2 cellular contexts compared by ENCODE assay signal in the genomic region with DNA sequence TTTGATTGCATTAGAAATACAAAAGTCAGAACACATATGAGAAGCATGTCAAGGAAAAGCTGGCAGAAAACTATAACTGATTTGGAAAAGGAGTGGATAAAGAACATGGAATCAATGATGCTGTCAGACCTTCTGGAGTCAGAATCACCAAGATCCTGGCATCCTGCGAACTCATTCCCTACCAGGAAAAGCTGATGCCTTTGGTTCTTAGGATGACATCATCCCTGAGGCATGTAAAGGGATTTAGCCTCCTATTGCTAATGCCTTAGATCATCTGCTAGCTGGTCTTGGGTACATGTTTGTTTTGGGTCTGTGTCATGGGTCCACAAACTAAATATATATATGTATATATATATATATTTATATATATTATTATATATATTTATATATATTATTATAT.
TF ChIP-seq lines count a peak whose summit lies in the region.

No MANE protein-coding gene starts in this region.

TF ChIP-seq in A549, 52 proteins besides CTCF, POLR2A, EP300 and RAD21 (continued from another document):
- TF ChIP-seq NFE2L2 (conservative IDR thresholded peaks at IDR 0.05; ENCODE audit: low read length), result no peak
- TF ChIP-seq, protein P1, sequence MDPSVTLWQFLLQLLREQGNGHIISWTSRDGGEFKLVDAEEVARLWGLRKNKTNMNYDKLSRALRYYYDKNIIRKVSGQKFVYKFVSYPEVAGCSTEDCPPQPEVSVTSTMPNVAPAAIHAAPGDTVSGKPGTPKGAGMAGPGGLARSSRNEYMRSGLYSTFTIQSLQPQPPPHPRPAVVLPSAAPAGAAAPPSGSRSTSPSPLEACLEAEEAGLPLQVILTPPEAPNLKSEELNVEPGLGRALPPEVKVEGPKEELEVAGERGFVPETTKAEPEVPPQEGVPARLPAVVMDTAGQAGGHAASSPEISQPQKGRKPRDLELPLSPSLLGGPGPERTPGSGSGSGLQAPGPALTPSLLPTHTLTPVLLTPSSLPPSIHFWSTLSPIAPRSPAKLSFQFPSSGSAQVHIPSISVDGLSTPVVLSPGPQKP (IDR thresholded peaks at IDR 0.05; ENCODE audit: low read depth, low read length), result no peak
- TF ChIP-seq JUNB (IDR thresholded peaks at IDR 0.05), result no peak
- no peak for TF ChIP-seq HDAC2 (IDR thresholded peaks at IDR 0.05)
- TF ChIP-seq, protein P2, sequence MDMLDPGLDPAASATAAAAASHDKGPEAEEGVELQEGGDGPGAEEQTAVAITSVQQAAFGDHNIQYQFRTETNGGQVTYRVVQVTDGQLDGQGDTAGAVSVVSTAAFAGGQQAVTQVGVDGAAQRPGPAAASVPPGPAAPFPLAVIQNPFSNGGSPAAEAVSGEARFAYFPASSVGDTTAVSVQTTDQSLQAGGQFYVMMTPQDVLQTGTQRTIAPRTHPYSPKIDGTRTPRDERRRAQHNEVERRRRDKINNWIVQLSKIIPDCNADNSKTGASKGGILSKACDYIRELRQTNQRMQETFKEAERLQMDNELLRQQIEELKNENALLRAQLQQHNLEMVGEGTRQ (IDR thresholded peaks at IDR 0.05), result no peak
- no peak for TF ChIP-seq HOXB13 (CRISPR knock-in tag; IDR thresholded peaks at IDR 0.05; ENCODE audit: low read depth)
- TF ChIP-seq KDM1A (IDR thresholded peaks at IDR 0.05; ENCODE audit: low read depth), result no peak
- no peak for TF ChIP-seq GATA3 (IDR thresholded peaks at IDR 0.05; ENCODE audit: borderline replicate concordance)
- TF ChIP-seq HOXA7 (CRISPR knock-in tag; IDR thresholded peaks at IDR 0.05), result no peak

TF ChIP-seq in HCT116, 20 proteins besides CTCF, POLR2A, EP300 and RAD21 (continued from another document):
- TF ChIP-seq, protein P3, sequence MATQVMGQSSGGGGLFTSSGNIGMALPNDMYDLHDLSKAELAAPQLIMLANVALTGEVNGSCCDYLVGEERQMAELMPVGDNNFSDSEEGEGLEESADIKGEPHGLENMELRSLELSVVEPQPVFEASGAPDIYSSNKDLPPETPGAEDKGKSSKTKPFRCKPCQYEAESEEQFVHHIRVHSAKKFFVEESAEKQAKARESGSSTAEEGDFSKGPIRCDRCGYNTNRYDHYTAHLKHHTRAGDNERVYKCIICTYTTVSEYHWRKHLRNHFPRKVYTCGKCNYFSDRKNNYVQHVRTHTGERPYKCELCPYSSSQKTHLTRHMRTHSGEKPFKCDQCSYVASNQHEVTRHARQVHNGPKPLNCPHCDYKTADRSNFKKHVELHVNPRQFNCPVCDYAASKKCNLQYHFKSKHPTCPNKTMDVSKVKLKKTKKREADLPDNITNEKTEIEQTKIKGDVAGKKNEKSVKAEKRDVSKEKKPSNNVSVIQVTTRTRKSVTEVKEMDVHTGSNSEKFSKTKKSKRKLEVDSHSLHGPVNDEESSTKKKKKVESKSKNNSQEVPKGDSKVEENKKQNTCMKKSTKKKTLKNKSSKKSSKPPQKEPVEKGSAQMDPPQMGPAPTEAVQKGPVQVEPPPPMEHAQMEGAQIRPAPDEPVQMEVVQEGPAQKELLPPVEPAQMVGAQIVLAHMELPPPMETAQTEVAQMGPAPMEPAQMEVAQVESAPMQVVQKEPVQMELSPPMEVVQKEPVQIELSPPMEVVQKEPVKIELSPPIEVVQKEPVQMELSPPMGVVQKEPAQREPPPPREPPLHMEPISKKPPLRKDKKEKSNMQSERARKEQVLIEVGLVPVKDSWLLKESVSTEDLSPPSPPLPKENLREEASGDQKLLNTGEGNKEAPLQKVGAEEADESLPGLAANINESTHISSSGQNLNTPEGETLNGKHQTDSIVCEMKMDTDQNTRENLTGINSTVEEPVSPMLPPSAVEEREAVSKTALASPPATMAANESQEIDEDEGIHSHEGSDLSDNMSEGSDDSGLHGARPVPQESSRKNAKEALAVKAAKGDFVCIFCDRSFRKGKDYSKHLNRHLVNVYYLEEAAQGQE (IDR thresholded peaks at IDR 0.05; ENCODE audit: low read depth), result no peak
TF ChIP-seq in HCT116: peak in this region for 4.
